ENCODE assay signal across 8 cellular contexts in the genomic region with DNA sequence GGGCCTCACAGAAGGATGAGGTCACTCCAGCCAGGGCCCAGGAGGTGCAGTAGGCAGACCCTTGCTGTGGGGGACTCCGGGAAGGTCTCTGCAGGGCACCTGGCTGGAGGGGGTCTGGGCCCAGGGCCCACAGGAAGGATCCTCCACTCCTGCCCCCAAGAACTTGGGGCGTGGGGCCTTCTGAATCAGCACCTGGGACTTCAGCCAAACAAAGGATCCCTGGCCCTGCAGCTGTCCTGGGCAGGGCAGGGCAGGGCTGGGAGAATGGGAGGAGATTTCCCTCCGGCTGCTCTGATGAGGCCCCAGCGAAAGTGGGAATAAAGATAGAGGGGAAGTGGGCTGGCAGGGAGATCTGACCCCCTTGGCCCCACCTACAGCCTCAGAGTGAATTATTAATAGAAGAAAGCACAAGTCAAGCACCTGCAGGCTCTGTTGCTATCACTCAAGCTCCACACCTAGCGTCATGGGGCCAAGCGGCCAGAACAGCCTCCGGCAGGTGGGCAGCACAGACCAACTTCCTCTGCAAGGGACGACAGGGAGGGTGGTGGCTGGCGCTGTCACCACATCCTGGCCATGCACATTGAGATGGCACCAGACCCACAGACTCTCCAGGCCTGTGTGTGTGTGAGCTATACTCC.
DNase-seq lines count a peak whose midpoint lies in the region; ATAC-seq and TF ChIP-seq lines count a peak whose summit lies in the region.

No MANE protein-coding gene starts in this region.

- H3K36me3 ChIP-seq in CD8-positive, alpha-beta T cell (ENCODE audit: insufficient read depth, low read length), result no peaks in the 10 kb centered on the region

- CTCF ChIA-PET in CD8-positive, alpha-beta T cell (lab: Charles Lee), result interaction anchor here (0.9 to 1.6 kb wide), 7 partner anchors 15 to 268 kb away, joined by 3 to 5 read pairs (median 4); no protein-coding TSS in a partner anchor

- POLR2A ChIA-PET in CD8-positive, alpha-beta T cell (lab: Charles Lee), result interaction anchor here (1.4 to 3.4 kb wide), 5 partner anchors 14 to 174 kb away, joined by 3 to 17 read pairs (median 5); no protein-coding TSS in a partner anchor

- DNase-seq in CD8-positive, alpha-beta T cell, result peak in 5 of 7 experiments; percentile 27 to 74 (median 46)
- DNase-seq in M059J (ENCODE audit: low read depth) (peak; percentile 79), cardiac fibroblast (ENCODE audit: low read depth in 2 of 2) (peak; percentile 64 to 69), NCI-H2107 treated with DMSO at 0.1 percent for 48 hours (lab: John Stamatoyannopoulos, UW; ENCODE audit: unreplicated experiment) (no peak), medulla oblongata (ENCODE audit: extremely low spot score) (no peak), epidermal melanocyte (ENCODE audit: insufficient read length, low spot score) (no peak)
- peak; percentile 75 for DNase-seq in natural killer cell treated with Interleukin-12 subunit alpha and Interleukin-12 subunit beta and Interleukin-15 and Interleukin-18, amount 100 ng/mL, for 72 hours (ENCODE audit: low spot score)
- DNase-seq in central memory CD4-positive, alpha-beta T cell, result no peak

- peak overlapping the region; percentile 59 for H3K27ac ChIP-seq in CD8-positive, alpha-beta T cell (ENCODE audit: low read depth, low read length)

- H3K9me3 Mint-ChIP-seq in CD8-positive, alpha-beta T cell, result no peaks in the 10 kb centered on the region
- H3K9me3 Mint-ChIP-seq in natural killer cell treated with Interleukin-12 subunit alpha and Interleukin-12 subunit beta and Interleukin-15 and Interleukin-18, amount 100 ng/mL, for 72 hours, result no peaks in the 10 kb centered on the region

- TF ChIP-seq CTCF in CD8-positive, alpha-beta T cell (IDR thresholded peaks at IDR 0.05), result no peak
- no peak for TF ChIP-seq CTCF in cardiac fibroblast (IDR thresholded peaks at IDR 0.05; ENCODE audit: low read depth, low read length)

- peaks cover 54% of the 10 kb centered on the region for H3K4me1 ChIP-seq in CD8-positive, alpha-beta T cell (ENCODE audit: insufficient read depth, low read length)

- peak; percentile 10 for ATAC-seq in CD8-positive, alpha-beta T cell
- peak; percentile 90 to 91 for ATAC-seq in natural killer cell treated with Interleukin-12 subunit alpha and Interleukin-12 subunit beta and Interleukin-15 and Interleukin-18, amount 100 ng/mL, for 72 hours

- peak overlapping the region; percentile 64 for H3K4me3 Mint-ChIP-seq in CD8-positive, alpha-beta T cell
- H3K4me3 Mint-ChIP-seq in natural killer cell treated with Interleukin-12 subunit alpha and Interleukin-12 subunit beta and Interleukin-15 and Interleukin-18, amount 100 ng/mL, for 72 hours, result peak overlapping the region; percentile 79

- H3K4me1 Mint-ChIP-seq in CD8-positive, alpha-beta T cell (ENCODE audit: low read depth), result peaks cover 52% of the 10 kb centered on the region
- peaks cover 47 to 60% of the 10 kb centered on the region in 2 donors for H3K4me1 Mint-ChIP-seq in natural killer cell treated with Interleukin-12 subunit alpha and Interleukin-12 subunit beta and Interleukin-15 and Interleukin-18, amount 100 ng/mL, for 72 hours (ENCODE audit: low read depth in 2 of 2)

- H3K27ac Mint-ChIP-seq in CD8-positive, alpha-beta T cell, result peak overlapping the region; percentile 88
- H3K27ac Mint-ChIP-seq in natural killer cell treated with Interleukin-12 subunit alpha and Interleukin-12 subunit beta and Interleukin-15 and Interleukin-18, amount 100 ng/mL, for 72 hours, result peak overlapping the region; percentile 81 to 88

- H3K4me3 ChIP-seq in CD8-positive, alpha-beta T cell (ENCODE audit: low read depth, low read length), result no peak overlapping the region
- no peak overlapping the region for H3K4me3 ChIP-seq in cardiac fibroblast (replicated peaks in 1 of 2; ENCODE audit: low read depth in 2 of 2, low read length in 2 of 2)

- intact Hi-C loops in CD8-positive, alpha-beta T cell (cut with DNase I, micrococcal nuclease), result loop anchor here in 1 of 2 experiments (2.0 to 5.0 kb wide), 3 partner anchors 14 to 173 kb away; partner anchors contain the start of gene TRERF1

- H3K27me3 Mint-ChIP-seq in CD8-positive, alpha-beta T cell (ENCODE audit: low read depth), result no peaks in the 10 kb centered on the region
- H3K27me3 Mint-ChIP-seq in natural killer cell treated with Interleukin-12 subunit alpha and Interleukin-12 subunit beta and Interleukin-15 and Interleukin-18, amount 100 ng/mL, for 72 hours, result no peaks in the 10 kb centered on the region

- peaks cover 12% of the 10 kb centered on the region for H3K36me3 Mint-ChIP-seq in CD8-positive, alpha-beta T cell
- H3K36me3 Mint-ChIP-seq in natural killer cell treated with Interleukin-12 subunit alpha and Interleukin-12 subunit beta and Interleukin-15 and Interleukin-18, amount 100 ng/mL, for 72 hours, result peaks cover 6% of the 10 kb centered on the region

- no peaks in the 10 kb centered on the region for H3K27me3 ChIP-seq in CD8-positive, alpha-beta T cell (ENCODE audit: insufficient read depth, low read length)

- no peaks in the 10 kb centered on the region for H3K9me3 ChIP-seq in CD8-positive, alpha-beta T cell (ENCODE audit: low read length)

Comparison
In these comparisons a context has a peak if more than half of its experiments do, and no peak if none do; other contexts are left out.
1. DNase-seq: peak in CD8-positive, alpha-beta T cell (5 of 7), M059J (single experiment), cardiac fibroblast (2 of 2) and natural killer cell treated with Interleukin-12 subunit alpha and Interleukin-12 subunit beta and Interleukin-15 and Interleukin-18, amount 100 ng/mL, for 72 hours (single experiment); none in central memory CD4-positive, alpha-beta T cell (single experiment), NCI-H2107 treated with DMSO at 0.1 percent for 48 hours (single experiment), medulla oblongata (single experiment) and epidermal melanocyte (single experiment).